Comparison of ENCODE assay signal across 25 cellular contexts in genomic region chr9:99401826-99402225, GRCh38.
"Had no signal": no experiment of that assay in that cellular context is flagged by ENCODE, and none has a peak within 500 bp of the region (broad histone marks: within the 10 kb centered on the region; RNA-seq: fewer than 3 reads in every experiment).

No MANE protein-coding gene starts in this region.

- H3K27me3 Mint-ChIP-seq: progenitor cell of endocrine pancreas had no signal

- H3K27ac Mint-ChIP-seq: mesothelial cell of epicardium; natural killer cell treated with Interleukin-12 subunit alpha and Interleukin-12 subunit beta and Interleukin-15 and Interleukin-18, amount 100 ng/mL, for 72 hours had no signal

- H3K4me1 Mint-ChIP-seq: naive B cell, neural crest cell had no signal

- H3K36me3 Mint-ChIP-seq: mesothelial cell of epicardium; naive B cell; natural killer cell treated with Interleukin-12 subunit alpha and Interleukin-12 subunit beta and Interleukin-15 and Interleukin-18, amount 100 ng/mL, for 72 hours had no signal

- DNase-seq: dorsolateral prefrontal cortex; effector CD4-positive, alpha-beta T cell; foreskin melanocyte; glutamatergic neuron; heart right ventricle; hippocampal formation; left cardiac atrium; left lung; mesenchymal stem cell; mucosa of descending colon; naive B cell; right lobe of liver; small intestine; stimulated activated CD4-positive, alpha-beta T cell treated with anti-CD3 and anti-CD28 coated beads, Interleukin-15, amount 100 ng/mL, for 24 hours; stimulated activated CD4-positive, alpha-beta T cell treated with anti-CD3 and anti-CD28 coated beads, Interleukin-2, amount 100 ng/mL, for 48 hours; stimulated activated naive CD4-positive, alpha-beta T cell treated with Interleukin-2 at 50 U/mL for 16 hours; stomach; testis; tibial artery; upper lobe of left lung had no signal

- H3K27ac ChIP-seq: dorsolateral prefrontal cortex, heart right ventricle, left lung, parathyroid adenoma, right lobe of liver, stomach, testis, tibial artery, upper lobe of left lung had no signal

- ATAC-seq: heart right ventricle; left cardiac atrium; left lung; mucosa of descending colon; natural killer cell treated with Interleukin-12 subunit alpha and Interleukin-12 subunit beta and Interleukin-15 and Interleukin-18, amount 100 ng/mL, for 72 hours; right lobe of liver had no signal

- H3K4me3 Mint-ChIP-seq: mesothelial cell of epicardium; naive B cell; natural killer cell treated with Interleukin-12 subunit alpha and Interleukin-12 subunit beta and Interleukin-15 and Interleukin-18, amount 100 ng/mL, for 72 hours; neural crest cell had no signal

- H3K9me3 Mint-ChIP-seq: mesothelial cell of epicardium; natural killer cell treated with Interleukin-12 subunit alpha and Interleukin-12 subunit beta and Interleukin-15 and Interleukin-18, amount 100 ng/mL, for 72 hours; neural crest cell had no signal
